In the genomic region with DNA sequence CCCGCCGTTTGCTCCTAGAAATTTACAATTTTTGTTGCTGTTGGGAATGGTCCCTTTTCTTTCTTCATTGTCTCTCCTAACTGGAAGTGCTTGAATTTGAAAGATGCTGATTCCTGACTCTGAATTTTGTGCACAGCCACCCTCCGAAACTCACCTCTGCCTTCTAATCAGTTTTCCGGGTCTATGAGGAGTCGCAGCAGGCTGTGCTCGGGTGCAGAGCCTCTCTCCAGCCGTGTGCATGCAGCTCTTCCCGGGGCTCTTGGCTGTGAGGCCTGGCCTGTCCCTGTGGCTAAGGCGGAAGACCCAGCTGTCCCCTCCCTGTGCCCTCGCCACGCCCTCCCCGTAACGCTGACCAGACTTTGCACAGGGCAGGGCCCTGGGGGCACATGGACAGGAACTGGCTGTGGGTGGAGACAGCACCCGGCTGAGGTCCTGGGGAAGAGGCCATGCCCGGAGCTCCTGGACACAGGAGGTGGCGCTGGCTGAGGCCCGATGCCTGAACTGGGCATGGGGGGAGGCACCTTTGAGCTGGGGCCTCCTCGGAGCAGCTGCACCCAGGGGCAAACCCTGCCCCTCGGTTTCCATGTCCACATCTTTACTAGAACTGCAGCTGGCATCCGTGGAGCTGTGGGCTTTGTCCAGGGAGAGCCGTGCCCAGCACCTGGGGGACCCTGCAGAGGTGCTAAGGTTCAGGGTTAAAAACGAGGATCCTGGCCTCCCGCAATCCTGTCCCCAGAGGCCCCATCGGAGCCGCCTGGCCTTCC, we compare ENCODE assay signal across 11 cellular contexts. TPM values are rescaled to one million over a fixed set of nuclear protein-coding genes. Genes with fewer than 3 reads are reported as not detected.
DNase-seq lines count a peak whose midpoint lies in the region; ATAC-seq, FAIRE-seq and TF ChIP-seq lines count a peak whose summit lies in the region.
"Had no signal": no experiment of that assay in that cellular context is flagged by ENCODE, and none has a peak within 500 bp of the region (broad histone marks: within the 10 kb centered on the region; RNA-seq: fewer than 3 reads in every experiment).

No MANE protein-coding gene starts in this region.

- H3K36me3 ChIP-seq in CD4-positive, alpha-beta memory T cell (ENCODE audit: insufficient read depth, low read length) = no peaks in the 10 kb centered on the region
- H3K36me3 ChIP-seq in heart left ventricle (no peaks in the 10 kb centered on the region), pancreas (no peaks in the 10 kb centered on the region)

- 79 to 92% (median 82%) methylated on average over 16 to 25 of the region's 25 CpGs for WGBS in heart left ventricle, 4 donors
- 83 to 86% methylated on average over 25 of the region's 25 CpGs for WGBS in pancreas, 2 donors

- peaks cover 0 to 2% (median 0%) of the 10 kb centered on the region in 8 donors for H3K9me3 Mint-ChIP-seq in CD4-positive, alpha-beta memory T cell
- H3K9me3 Mint-ChIP-seq in progenitor cell of endocrine pancreas (ENCODE audit: low read depth) = no peaks in the 10 kb centered on the region

- H3K36me3 Mint-ChIP-seq in CD4-positive, alpha-beta memory T cell = peaks cover 0 to 2% of the 10 kb centered on the region in 2 donors
- H3K36me3 Mint-ChIP-seq in progenitor cell of endocrine pancreas (ENCODE audit: insufficient read depth) = peaks cover 1% of the 10 kb centered on the region

- peak overlapping the region; percentile 46 to 91 (median 73) for H3K27ac Mint-ChIP-seq in CD4-positive, alpha-beta memory T cell
- H3K27ac Mint-ChIP-seq in progenitor cell of endocrine pancreas = no peak overlapping the region

- no peak for ATAC-seq in heart left ventricle
- ATAC-seq in pancreas = no peak
- no peak for ATAC-seq in HG03439 (IDR thresholded peaks at IDR 0.05; ENCODE audit: unreplicated experiment)

- peaks cover 56% of the 10 kb centered on the region for H3K4me1 ChIP-seq in CD4-positive, alpha-beta memory T cell (ENCODE audit: insufficient read depth, low read length)
- H3K4me1 ChIP-seq in heart left ventricle (peaks cover 1 to 70% (median 33%) of the 10 kb centered on the region in 12 donors), pancreas (peaks cover 3 to 16% (median 7%) of the 10 kb centered on the region in 3 donors)

- no peak overlapping the region for H3K4me3 ChIP-seq in CD4-positive, alpha-beta memory T cell (ENCODE audit: low read length in 2 of 2)
- H3K4me3 ChIP-seq in heart left ventricle (no peak overlapping the region), pancreas (no peak overlapping the region)

- intact Hi-C loops in CD4-positive, alpha-beta memory T cell (cut with micrococcal nuclease) = no loop called here
- intact Hi-C loops in heart left ventricle (cut with DNase I) = loop anchor here in 4 of 10 donors (5.0 kb wide), 3 partner anchors 33 to 42 kb away; a partner anchor contains a TSS
- intact Hi-C loops in pancreas (cut with DNase I) = no loop called here

- TF ChIP-seq CTCF in heart left ventricle (IDR thresholded peaks at IDR 0.05) = no peak
- no peak for TF ChIP-seq CTCF in pancreas (IDR thresholded peaks at IDR 0.05)
- no peak for TF ChIP-seq CTCF in progenitor cell of endocrine pancreas (IDR thresholded peaks at IDR 0.05; ENCODE audit: unreplicated experiment)

- no peak for DNase-seq in CD4-positive, alpha-beta memory T cell
- peak; percentile 67 for DNase-seq in RPMI7951 (ENCODE audit: low read depth)
- peak in 4 of 5 donors; percentile 21 to 54 (median 24) for DNase-seq in heart left ventricle
- DNase-seq in pancreas = peak in 5 of 6 donors; percentile 11 to 78 (median 25)
- no peak for DNase-seq in GDM1 (lab: John Stamatoyannopoulos, UW)
- no peak for DNase-seq in progenitor cell of endocrine pancreas (ENCODE audit: low spot score, unreplicated experiment)
- DNase-seq in GM19238 (ENCODE audit: insufficient read length, low spot score) = no peak
- DNase-seq: caudate nucleus, NCI-H1105 had no signal

- no peak for FAIRE-seq in pancreas (lab: Jason Lieb, UNC)
- FAIRE-seq: frontal cortex had no signal

- CTCF ChIA-PET in CD4-positive, alpha-beta memory T cell (lab: Charles Lee; ENCODE audit: partially characterized antibody) = interaction anchor here (1.6 to 3.4 kb wide), 3 partner anchors 13 to 37 kb away, joined by 3 to 25 read pairs (median 22); no protein-coding TSS in a partner anchor

- H3K27me3 Mint-ChIP-seq in CD4-positive, alpha-beta memory T cell = no peaks in the 10 kb centered on the region
- H3K27me3 Mint-ChIP-seq in progenitor cell of endocrine pancreas = peaks cover 5% of the 10 kb centered on the region

- H3K9me3 ChIP-seq in CD4-positive, alpha-beta memory T cell (ENCODE audit: control insufficient read depth in 1 of 2, low read length in 2 of 2) = no peaks in the 10 kb centered on the region
- no peaks in the 10 kb centered on the region for H3K9me3 ChIP-seq in heart left ventricle
- H3K9me3 ChIP-seq in pancreas = no peaks in the 10 kb centered on the region

- H3K4me1 Mint-ChIP-seq in CD4-positive, alpha-beta memory T cell = peaks cover 25 to 58% (median 33%) of the 10 kb centered on the region in 4 donors
- H3K4me1 Mint-ChIP-seq in progenitor cell of endocrine pancreas (ENCODE audit: low read depth) = no peaks in the 10 kb centered on the region

- TF ChIP-seq POLR2A in heart left ventricle (IDR thresholded peaks at IDR 0.05) = no peak

- H3K4me3 Mint-ChIP-seq in CD4-positive, alpha-beta memory T cell = no peak overlapping the region
- H3K4me3 Mint-ChIP-seq in progenitor cell of endocrine pancreas (ENCODE audit: low read depth) = no peak overlapping the region

- POLR2A ChIA-PET in CD4-positive, alpha-beta memory T cell (lab: Charles Lee; ENCODE audit: partially characterized antibody) = interaction anchor here (6.9 kb wide), 1 partner anchor 44 kb away, joined by 79 read pairs; a partner anchor contains a TSS

- no peak overlapping the region for H3K27ac ChIP-seq in CD4-positive, alpha-beta memory T cell (ENCODE audit: low read depth, low read length)
- H3K27ac ChIP-seq in heart left ventricle (no peak overlapping the region), pancreas (no peak overlapping the region)

- H3K27me3 ChIP-seq in CD4-positive, alpha-beta memory T cell (ENCODE audit: insufficient read depth, low read length) = no peaks in the 10 kb centered on the region
- no peaks in the 10 kb centered on the region for H3K27me3 ChIP-seq in heart left ventricle
- no peaks in the 10 kb centered on the region for H3K27me3 ChIP-seq in pancreas

RNA-seq across cellular contexts. Expression of a gene that starts 32.6 kb away (rescaled TPM):
- total RNA-seq in CD4-positive, alpha-beta memory T cell = 1 to 10 TPM; 7.2 TPM
- polyA plus RNA-seq in CD4-positive, alpha-beta memory T cell = 1 to 10 TPM; 5.4 to 8.4 TPM
- 3.8 and 7.7 TPM in 2 replicates for total RNA-seq in RPMI7951 (2014; rRNA removed; shearing (Covaris generic))
- total RNA-seq in heart left ventricle (10 to 100 TPM in 7 of 9 donors, 1 to 10 TPM in 2; 8.8 to 36.3 (median 13.7) TPM), pancreas (10 to 100 TPM in 3 of 6 donors, 1 to 10 TPM in 3; 3.1 to 45.2 (median 8.5) TPM), progenitor cell of endocrine pancreas (1.9 and 2.2 TPM in 2 replicates)
- polyA plus RNA-seq in heart left ventricle (10 to 100 TPM in 1 of 2 donors, 1 to 10 TPM in 1; 7.8 to 31.2 TPM), pancreas (10 to 100 TPM; 10.1 to 13.0 TPM)

RNA-seq across cellular contexts. Expression of a gene that starts 43.9 kb away (rescaled TPM):
- 100 to 1,000 TPM; 186 to 195 TPM for total RNA-seq in CD4-positive, alpha-beta memory T cell
- polyA plus RNA-seq in CD4-positive, alpha-beta memory T cell = 10 to 100 TPM; 39.3 to 79.0 TPM
- total RNA-seq in RPMI7951 (2014; rRNA removed; shearing (Covaris generic)) = 61.3 and 97.9 TPM in 2 replicates
- total RNA-seq in heart left ventricle = 100 to 1,000 TPM; 105 to 165 (median 128) TPM
- polyA plus RNA-seq in heart left ventricle = 100 to 1,000 TPM in 1 of 2 donors, 10 to 100 TPM in 1; 92.0 to 148 TPM
- total RNA-seq in pancreas = 100 to 1,000 TPM in 4 of 6 donors, 10 to 100 TPM in 2; 91.5 to 131 (median 108) TPM
- 100 to 1,000 TPM; 129 to 131 TPM for polyA plus RNA-seq in pancreas
- total RNA-seq in progenitor cell of endocrine pancreas = 199 and 204 TPM in 2 replicates

Comparison
In these comparisons a context has a peak if more than half of its experiments do, and no peak if none do; other contexts are left out.
1. DNase-seq: peak in RPMI7951 (single experiment), heart left ventricle (4 of 5) and pancreas (5 of 6); none in CD4-positive, alpha-beta memory T cell (0 of 5), GDM1 (single experiment), progenitor cell of endocrine pancreas (single experiment) and GM19238 (single experiment).